ENCODE assay signal across 21 cellular contexts in genomic region chr11:32317646-32318045, GRCh38.
"Had no signal": no experiment of that assay in that cellular context is flagged by ENCODE, and none has a peak within 500 bp of the region (broad histone marks: within the 10 kb centered on the region; RNA-seq: fewer than 3 reads in every experiment).

No MANE protein-coding gene starts in this region.

- H3K4me3 Mint-ChIP-seq: activated CD4-positive, alpha-beta memory T cell treated with anti-CD3 and anti-CD28 coated beads for 36 hours; activated T-cell treated with anti-CD3 and anti-CD28 coated beads, Interleukin-2, amount 50 U/mL, for 24 hours; dendritic cell treated with granulocyte-macrophage colony-stimulating factor and Interleukin-4, amounts not matched to agents 40 ng/mL and 50 ng/mL, for 4 days; endodermal cell; immature natural killer cell; naive thymus-derived CD8-positive, alpha-beta T cell; neural progenitor cell; stimulated activated naive CD8-positive, alpha-beta T cell treated with anti-CD3 and anti-CD28 coated beads, Interleukin-15, Interleukin-2, amounts not matched to agents 100 ng/mL and 50 ng/mL, for 24 hours had no signal

- H3K9me3 Mint-ChIP-seq: activated CD4-positive, alpha-beta memory T cell treated with anti-CD3 and anti-CD28 coated beads for 36 hours; activated T-cell treated with anti-CD3 and anti-CD28 coated beads, Interleukin-2, amount 50 U/mL, for 24 hours; dendritic cell treated with granulocyte-macrophage colony-stimulating factor and Interleukin-4, amounts not matched to agents 40 ng/mL and 50 ng/mL, for 4 days; endodermal cell; immature natural killer cell; naive thymus-derived CD8-positive, alpha-beta T cell; neural progenitor cell; stimulated activated naive CD8-positive, alpha-beta T cell treated with anti-CD3 and anti-CD28 coated beads, Interleukin-15, Interleukin-2, amounts not matched to agents 100 ng/mL and 50 ng/mL, for 24 hours had no signal

- H3K27ac Mint-ChIP-seq: activated CD4-positive, alpha-beta memory T cell treated with anti-CD3 and anti-CD28 coated beads for 36 hours; activated T-cell treated with anti-CD3 and anti-CD28 coated beads, Interleukin-2, amount 50 U/mL, for 24 hours; dendritic cell treated with granulocyte-macrophage colony-stimulating factor and Interleukin-4, amounts not matched to agents 40 ng/mL and 50 ng/mL, for 4 days; endodermal cell; immature natural killer cell; naive thymus-derived CD8-positive, alpha-beta T cell; neural progenitor cell had no signal

- FAIRE-seq: TTC549 had no signal

- DNase-seq: activated CD4-positive, alpha-beta T cell treated with anti-CD3 and anti-CD28 coated beads for 48 hours; activated CD8-positive, alpha-beta memory T cell treated with anti-CD3 and anti-CD28 coated beads, Interleukin-2, amount 50 U/mL, for 4 hours; activated naive CD4-positive, alpha-beta T cell treated with Interleukin-2 at 50 U/mL for 16 hours; activated T-cell treated with anti-CD3 and anti-CD28 coated beads, Interleukin-2, amount 50 U/mL, for 24 hours; amygdala; central memory CD4-positive, alpha-beta T cell; endodermal cell; foreskin keratinocyte; heart left ventricle; hypothalamus; immature natural killer cell; naive thymus-derived CD8-positive, alpha-beta T cell; occipital lobe; thyroid gland; upper lobe of left lung had no signal

- H3K36me3 Mint-ChIP-seq: activated CD4-positive, alpha-beta memory T cell treated with anti-CD3 and anti-CD28 coated beads for 36 hours; immature natural killer cell; naive thymus-derived CD8-positive, alpha-beta T cell; neural progenitor cell had no signal

- ATAC-seq: esophagus mucosa, heart left ventricle had no signal
